In genomic region chr5:112978836-112979235, GRCh38 we compare ENCODE assay signal across 10 cellular contexts. TPM values are rescaled to one million over a fixed set of nuclear protein-coding genes. Genes with fewer than 3 reads are reported as not detected.
DNase-seq lines count a peak whose midpoint lies in the region; ATAC-seq, FAIRE-seq and TF ChIP-seq lines count a peak whose summit lies in the region.
"Had no signal": no experiment of that assay in that cellular context is flagged by ENCODE, and none has a peak within 500 bp of the region (broad histone marks: within the 10 kb centered on the region; RNA-seq: fewer than 3 reads in every experiment).

No MANE protein-coding gene starts in this region.

- no peaks in the 10 kb centered on the region for H3K9me3 ChIP-seq in PC-3 (ENCODE audit: low read length)

- no peak overlapping the region for H2AFZ ChIP-seq in PC-3 (ENCODE audit: low read length)

- H3K36me3 ChIP-seq in PC-3 (ENCODE audit: low read depth, low read length), result no peaks in the 10 kb centered on the region

- H3K79me2 ChIP-seq in PC-3 (ENCODE audit: low read length), result peaks cover 73% of the 10 kb centered on the region

- TF ChIP-seq CTCF in PC-3 (conservative IDR thresholded peaks at IDR 0.05; ENCODE audit: low read depth, low read length), result no peak

- intact Hi-C loops in activated naive CD4-positive, alpha-beta T cell treated with anti-CD3 and anti-CD28 coated beads for 36 hours (cut with micrococcal nuclease), result loop anchor here (5.0 to 10.0 kb wide), 4 partner anchors 102 to 1744 kb away; no protein-coding TSS in a partner anchor
- intact Hi-C loops in PC-3 (cut with micrococcal nuclease), result loop anchor here (5.0 kb wide), 2 partner anchors 57 to 117 kb away; partner anchors contain the start of genes REEP5 and SRP19

- no peaks in the 10 kb centered on the region for H3K27me3 Mint-ChIP-seq in activated naive CD4-positive, alpha-beta T cell treated with anti-CD3 and anti-CD28 coated beads for 36 hours (ENCODE audit: low read depth)
- no peaks in the 10 kb centered on the region for H3K27me3 Mint-ChIP-seq in stimulated activated naive CD8-positive, alpha-beta T cell treated with anti-CD3 and anti-CD28 coated beads, Interleukin-15, amount 100 ng/mL, for 72 hours

- no TSS peak for BruUV-seq in PC-3 (replicated peaks; lab: Mats Ljungman, UMichigan)

- H3K4me2 ChIP-seq in PC-3 (ENCODE audit: low read length), result peak overlapping the region; percentile 97

- no peaks in the 10 kb centered on the region for H3K27me3 ChIP-seq in PC-3 (ENCODE audit: low read length)

- no peak for TF ChIP-seq POLR2A in GM12891 (IDR thresholded peaks at IDR 0.05; ENCODE audit: low read depth, low read length)

- CTCF ChIA-PET in activated naive CD4-positive, alpha-beta T cell treated with anti-CD3 and anti-CD28 coated beads for 36 hours (lab: Charles Lee), result interaction anchor here (0.6 to 2.1 kb wide), 4 partner anchors 11 to 100 kb away, joined by 3 to 10 read pairs (median 5); partner anchors contain the start of gene REEP5
- CTCF ChIA-PET in PC-3 (lab: Charles Lee), result interaction anchor here (0.7 kb wide), 1 partner anchor 17 kb away, joined by 3 read pairs; no protein-coding TSS in a partner anchor

- DNase-seq in activated naive CD4-positive, alpha-beta T cell treated with anti-CD3 and anti-CD28 coated beads for 36 hours, result no peak
- no peak for DNase-seq in activated naive CD4-positive, alpha-beta T cell treated with Interleukin-2 at 50 U/mL for 16 hours
- DNase-seq in PC-3 (no peak), epithelial cell of prostate (ENCODE audit: low read depth, low spot score) (no peak), GM12891 (ENCODE audit: insufficient read length, low spot score) (no peak), DMS153 treated with DMSO at 0.1 percent for 48 hours (lab: John Stamatoyannopoulos, UW; ENCODE audit: unreplicated experiment) (no peak)
- DNase-seq in stimulated activated naive CD8-positive, alpha-beta T cell treated with anti-CD3 and anti-CD28 coated beads, Interleukin-15, amount 100 ng/mL, for 72 hours, result no peak
- DNase-seq: DMS79, T1000 had no signal

- H3K36me3 Mint-ChIP-seq in activated naive CD4-positive, alpha-beta T cell treated with anti-CD3 and anti-CD28 coated beads for 36 hours (ENCODE audit: low read depth), result peaks cover 17% of the 10 kb centered on the region

- ATAC-seq in PC-3 (no peak), GM18511 (IDR thresholded peaks at IDR 0.05; ENCODE audit: unreplicated experiment) (no peak)
- ATAC-seq in stimulated activated naive CD8-positive, alpha-beta T cell treated with anti-CD3 and anti-CD28 coated beads, Interleukin-15, amount 100 ng/mL, for 72 hours, result no peak

- H3F3A ChIP-seq in PC-3 (ENCODE audit: low read length, unreplicated experiment), result no peaks in the 10 kb centered on the region

- H4K20me1 ChIP-seq in PC-3 (ENCODE audit: low read length), result peaks cover 17% of the 10 kb centered on the region; the same call in 1 of the 2 replicates

- H3K27ac ChIP-seq in PC-3 (ENCODE audit: low read length) (no peak overlapping the region), epithelial cell of prostate (peak overlapping the region; percentile 89)

- POLR2A ChIA-PET in PC-3 (lab: Charles Lee; ENCODE audit: unreplicated experiment), result interaction anchor here (0.6 kb wide), 1 partner anchor 54 kb away, joined by 3 read pairs; no protein-coding TSS in a partner anchor

- no peaks in the 10 kb centered on the region for H3K9me3 Mint-ChIP-seq in activated naive CD4-positive, alpha-beta T cell treated with anti-CD3 and anti-CD28 coated beads for 36 hours
- no peaks in the 10 kb centered on the region for H3K9me3 Mint-ChIP-seq in stimulated activated naive CD8-positive, alpha-beta T cell treated with anti-CD3 and anti-CD28 coated beads, Interleukin-15, amount 100 ng/mL, for 72 hours

- no peak overlapping the region for H3K27ac Mint-ChIP-seq in activated naive CD4-positive, alpha-beta T cell treated with anti-CD3 and anti-CD28 coated beads for 36 hours
- peak overlapping the region; percentile 84 to 94 for H3K27ac Mint-ChIP-seq in stimulated activated naive CD8-positive, alpha-beta T cell treated with anti-CD3 and anti-CD28 coated beads, Interleukin-15, amount 100 ng/mL, for 72 hours

- peak overlapping the region; percentile 90; the same call in 1 of the 2 replicates for H3K9ac ChIP-seq in PC-3 (ENCODE audit: low read length)

- H3K4me3 Mint-ChIP-seq in activated naive CD4-positive, alpha-beta T cell treated with anti-CD3 and anti-CD28 coated beads for 36 hours, result peak overlapping the region; percentile 96
- peak overlapping the region; percentile 94 to 95 for H3K4me3 Mint-ChIP-seq in stimulated activated naive CD8-positive, alpha-beta T cell treated with anti-CD3 and anti-CD28 coated beads, Interleukin-15, amount 100 ng/mL, for 72 hours

- peaks cover 18% of the 10 kb centered on the region for H3K4me1 ChIP-seq in PC-3 (ENCODE audit: insufficient read depth, low read length)

- peak overlapping the region; percentile 99 for H3K4me3 ChIP-seq in PC-3 (ENCODE audit: low read length)

- peaks cover 53% of the 10 kb centered on the region for H3K4me1 Mint-ChIP-seq in activated naive CD4-positive, alpha-beta T cell treated with anti-CD3 and anti-CD28 coated beads for 36 hours (ENCODE audit: low read depth)
- H3K4me1 Mint-ChIP-seq in stimulated activated naive CD8-positive, alpha-beta T cell treated with anti-CD3 and anti-CD28 coated beads, Interleukin-15, amount 100 ng/mL, for 72 hours, result peaks cover 60% of the 10 kb centered on the region

- FAIRE-seq in GM12891 (lab: Jason Lieb, UNC), result no peak

- H3K9me2 ChIP-seq in PC-3 (replicated peaks; ENCODE audit: low read length), result no peaks in the 10 kb centered on the region

TF ChIP-seq in GM12891, 5 proteins besides CTCF, POLR2A, EP300 and RAD21:
- TF ChIP-seq PAX5 (IDR thresholded peaks at IDR 0.05; ENCODE audit: insufficient read depth, low read length, severe bottlenecking) (no peak), SPI1 (IDR thresholded peaks at IDR 0.05; ENCODE audit: low read depth, low read length) (no peak), POLR2AphosphoS5 (IDR thresholded peaks at IDR 0.05; ENCODE audit: low read depth, low read length) (no peak), TAF1 (IDR thresholded peaks at IDR 0.05; ENCODE audit: low read depth, low read length) (no peak), POU2F2 (IDR thresholded peaks at IDR 0.05; ENCODE audit: low read depth, low read length) (no peak)

RNA-seq across cellular contexts. Expression of gene DCP2, which starts 2.2 kb away (rescaled TPM):
- 100 to 1,000 TPM; 129 TPM for total RNA-seq in activated naive CD4-positive, alpha-beta T cell treated with anti-CD3 and anti-CD28 coated beads for 36 hours
- total RNA-seq in PC-3 (2014; rRNA removed), result 26.7 and 33.6 TPM in 2 replicates
- 17.0 TPM for polyA plus RNA-seq in GM12891 (2012; ENCODE audit: low read depth, missing spikeins)

RNA-seq across cellular contexts. Expression of gene REEP5, which starts 56.8 kb away (rescaled TPM):
- total RNA-seq in activated naive CD4-positive, alpha-beta T cell treated with anti-CD3 and anti-CD28 coated beads for 36 hours, result 10 to 100 TPM; 18.3 to 18.8 TPM
- total RNA-seq in PC-3 (2014; rRNA removed), result 61.9 and 85.2 TPM in 2 replicates
- 24.8 TPM for polyA plus RNA-seq in GM12891 (2012; ENCODE audit: low read depth, missing spikeins)
